ENCODE assay signal across 8 cellular contexts in the genomic region with DNA sequence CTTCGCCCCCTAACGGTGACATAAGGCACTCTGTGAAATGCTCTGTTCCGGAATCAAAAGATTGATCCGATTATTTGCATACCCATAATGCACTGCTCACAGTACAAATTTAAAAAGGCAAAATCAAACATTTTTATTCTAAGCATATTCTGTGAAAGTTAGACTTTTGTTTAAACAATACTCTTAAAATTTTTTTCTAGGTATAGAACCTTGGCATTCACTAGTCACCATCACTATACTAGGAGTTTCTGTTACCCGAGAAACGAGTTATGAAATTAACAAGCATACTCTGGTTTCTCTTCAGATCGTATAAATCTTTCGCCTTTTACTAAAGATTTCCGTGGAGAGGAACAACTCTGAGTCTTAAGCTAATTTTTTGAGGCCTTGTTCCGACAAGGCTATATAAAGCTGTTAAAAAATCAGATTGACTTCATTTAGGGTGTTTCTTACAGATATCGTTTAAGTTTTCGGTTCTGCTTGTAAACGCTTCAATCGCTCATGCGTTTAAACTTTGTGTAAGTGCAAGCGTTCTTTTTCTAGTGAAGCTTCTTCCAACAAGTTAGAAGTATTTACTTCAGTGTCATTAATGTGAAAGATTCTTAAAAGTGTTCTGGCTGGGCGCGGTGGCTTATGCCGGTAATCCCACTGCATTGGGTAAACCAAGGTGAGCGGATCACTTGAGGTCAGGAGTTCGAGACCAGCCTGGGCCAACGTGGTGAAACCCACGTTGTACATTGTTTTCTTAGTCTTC. TPM values are rescaled to one million over a fixed set of nuclear protein-coding genes. Genes with fewer than 3 reads are reported as not detected.
DNase-seq lines count a peak whose midpoint lies in the region; ATAC-seq and TF ChIP-seq lines count a peak whose summit lies in the region.

TSS of gene RNU5B-1 (plus strand) at position 285 of the 751 bp plus-strand sequence.

- DNase-seq in G401 (ENCODE audit: low spot score), result peak; percentile 93
- peak; percentile 95 for DNase-seq in GM23338 (ENCODE audit: low spot score)
- peak; percentile 62 for DNase-seq in activated gamma-delta T cell treated with anti-CD3 and anti-CD28 coated beads, Interleukin-2, amount 50 U/mL, for 16 hours (ENCODE audit: low read depth)
- DNase-seq in foreskin melanocyte, result peak; percentile 93
- DNase-seq in substantia nigra (lab: John Stamatoyannopoulos, UW), result peak in 27 of 49 donors; percentile 11 to 80 (median 50)

- no peaks in the 10 kb centered on the region; the same call in 1 of the 2 replicates for H3F3A ChIP-seq in GM23338 (replicated peaks; ENCODE audit: low read depth)

- H3K9me3 ChIP-seq in neuron (ENCODE audit: low read length), result no peaks in the 10 kb centered on the region

- H3K4me1 Mint-ChIP-seq in GM23338, result peaks cover 8% of the 10 kb centered on the region

- in situ Hi-C loops in G401 (cut with HindIII; ENCODE audit: low sequenced_read_pairs), result no loop called here

- H3K4me3 ChIP-seq in GM23338 (peak within 1 kb of the TSS; percentile 41), neuron (ENCODE audit: low read length) (peak within 1 kb of the TSS; percentile 59)

- no peaks in the 10 kb centered on the region for H3K79me2 ChIP-seq in GM23338 (replicated peaks; ENCODE audit: insufficient read depth)

- no peaks in the 10 kb centered on the region for H4K20me1 ChIP-seq in GM23338 (replicated peaks; ENCODE audit: insufficient read depth)

- H3K27ac ChIP-seq in GM23338 (ENCODE audit: low read depth) (peak within 1 kb of the TSS; percentile 8; the same call in 1 of the 2 replicates), substantia nigra (ENCODE audit: low read depth, low read length, poor library complexity, severe bottlenecking) (peak within 1 kb of the TSS; percentile 86)

- ATAC-seq in GM23338, result peak; percentile 71

- peak within 1 kb of the TSS; percentile 65 for H3K4me2 ChIP-seq in GM23338

- H3K27me3 Mint-ChIP-seq in GM23338 (ENCODE audit: insufficient read depth, low read depth, poor library complexity), result peaks cover 31% of the 10 kb centered on the region

- H3K4me3 Mint-ChIP-seq in GM23338, result peak within 1 kb of the TSS; percentile 80

- peak within 1 kb of the TSS; percentile 100 for H3K27ac Mint-ChIP-seq in GM23338

- H3K36me3 Mint-ChIP-seq in GM23338 (ENCODE audit: low read depth), result no peaks in the 10 kb centered on the region

- peaks cover 11% of the 10 kb centered on the region; the same call in 2 of the 3 replicates for H3K9me3 Mint-ChIP-seq in GM23338

- H3K27me3 ChIP-seq in GM23338 (ENCODE audit: insufficient read depth) (no peaks in the 10 kb centered on the region), neuron (ENCODE audit: insufficient read depth, low read length) (no peaks in the 10 kb centered on the region)

- H2AFZ ChIP-seq in GM23338 (peak within 1 kb of the TSS; percentile 2; the same call in 1 of the 2 replicates), neuron (ENCODE audit: low read depth, low read length) (peak within 1 kb of the TSS; percentile 91)

- TF ChIP-seq CTCF in GM23338 (conservative IDR thresholded peaks at IDR 0.05; ENCODE audit: low read depth in 2 of 2), result peak in 1 of 2 experiments; percentile 79; a peak in 2 of 4 replicates
- TF ChIP-seq CTCF in LNCAP (IDR thresholded peaks at IDR 0.05), result 0 out of 2 replicates have a peak, but pooled peaks have one; percentile 0

- H3K4me1 ChIP-seq in GM23338 (ENCODE audit: insufficient read depth) (no peaks in the 10 kb centered on the region), neuron (ENCODE audit: insufficient read depth, low read length) (peaks cover 6% of the 10 kb centered on the region)

- no peaks in the 10 kb centered on the region for H3K36me3 ChIP-seq in GM23338 (ENCODE audit: insufficient read depth)
- no peaks in the 10 kb centered on the region for H3K36me3 ChIP-seq in neuron (ENCODE audit: insufficient read depth, low read length)

- H3K9me2 ChIP-seq in GM23338 (ENCODE audit: insufficient read depth), result no peaks in the 10 kb centered on the region

- TF ChIP-seq POLR2A in Raji (IDR thresholded peaks at IDR 0.05; ENCODE audit: insufficient read depth, low read depth, low read length), result peak; percentile 99

TF ChIP-seq in GM23338, 12 proteins besides CTCF, POLR2A, EP300 and RAD21:
- TF ChIP-seq EZH2phosphoT487 (IDR thresholded peaks at IDR 0.05; ENCODE audit: unreplicated experiment) (no peak), NANOG (IDR thresholded peaks at IDR 0.05; ENCODE audit: borderline replicate concordance) (peak; percentile 4; the same call in 1 of the 2 replicates), CREB1 (CRISPR knock-in tag; IDR thresholded peaks at IDR 0.05; ENCODE audit: low read depth) (peak; percentile 24; the same call in 1 of the 2 replicates), EZH2 (IDR thresholded peaks at IDR 0.05; ENCODE audit: low read depth, unreplicated experiment) (no peak), ZNF114 (CRISPR knock-in tag; IDR thresholded peaks at IDR 0.05) (peak; percentile 90), ZNF331 (CRISPR knock-in tag; IDR thresholded peaks at IDR 0.05; ENCODE audit: low read depth) (peak; percentile 47), POLR2AphosphoS5 (IDR thresholded peaks at IDR 0.05; ENCODE audit: low read depth) (peak; percentile 100)
- TF ChIP-seq, protein P1, sequence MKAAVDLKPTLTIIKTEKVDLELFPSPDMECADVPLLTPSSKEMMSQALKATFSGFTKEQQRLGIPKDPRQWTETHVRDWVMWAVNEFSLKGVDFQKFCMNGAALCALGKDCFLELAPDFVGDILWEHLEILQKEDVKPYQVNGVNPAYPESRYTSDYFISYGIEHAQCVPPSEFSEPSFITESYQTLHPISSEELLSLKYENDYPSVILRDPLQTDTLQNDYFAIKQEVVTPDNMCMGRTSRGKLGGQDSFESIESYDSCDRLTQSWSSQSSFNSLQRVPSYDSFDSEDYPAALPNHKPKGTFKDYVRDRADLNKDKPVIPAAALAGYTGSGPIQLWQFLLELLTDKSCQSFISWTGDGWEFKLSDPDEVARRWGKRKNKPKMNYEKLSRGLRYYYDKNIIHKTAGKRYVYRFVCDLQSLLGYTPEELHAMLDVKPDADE (IDR thresholded peaks at IDR 0.05), result peak; percentile 91
- TF ChIP-seq, protein P2, sequence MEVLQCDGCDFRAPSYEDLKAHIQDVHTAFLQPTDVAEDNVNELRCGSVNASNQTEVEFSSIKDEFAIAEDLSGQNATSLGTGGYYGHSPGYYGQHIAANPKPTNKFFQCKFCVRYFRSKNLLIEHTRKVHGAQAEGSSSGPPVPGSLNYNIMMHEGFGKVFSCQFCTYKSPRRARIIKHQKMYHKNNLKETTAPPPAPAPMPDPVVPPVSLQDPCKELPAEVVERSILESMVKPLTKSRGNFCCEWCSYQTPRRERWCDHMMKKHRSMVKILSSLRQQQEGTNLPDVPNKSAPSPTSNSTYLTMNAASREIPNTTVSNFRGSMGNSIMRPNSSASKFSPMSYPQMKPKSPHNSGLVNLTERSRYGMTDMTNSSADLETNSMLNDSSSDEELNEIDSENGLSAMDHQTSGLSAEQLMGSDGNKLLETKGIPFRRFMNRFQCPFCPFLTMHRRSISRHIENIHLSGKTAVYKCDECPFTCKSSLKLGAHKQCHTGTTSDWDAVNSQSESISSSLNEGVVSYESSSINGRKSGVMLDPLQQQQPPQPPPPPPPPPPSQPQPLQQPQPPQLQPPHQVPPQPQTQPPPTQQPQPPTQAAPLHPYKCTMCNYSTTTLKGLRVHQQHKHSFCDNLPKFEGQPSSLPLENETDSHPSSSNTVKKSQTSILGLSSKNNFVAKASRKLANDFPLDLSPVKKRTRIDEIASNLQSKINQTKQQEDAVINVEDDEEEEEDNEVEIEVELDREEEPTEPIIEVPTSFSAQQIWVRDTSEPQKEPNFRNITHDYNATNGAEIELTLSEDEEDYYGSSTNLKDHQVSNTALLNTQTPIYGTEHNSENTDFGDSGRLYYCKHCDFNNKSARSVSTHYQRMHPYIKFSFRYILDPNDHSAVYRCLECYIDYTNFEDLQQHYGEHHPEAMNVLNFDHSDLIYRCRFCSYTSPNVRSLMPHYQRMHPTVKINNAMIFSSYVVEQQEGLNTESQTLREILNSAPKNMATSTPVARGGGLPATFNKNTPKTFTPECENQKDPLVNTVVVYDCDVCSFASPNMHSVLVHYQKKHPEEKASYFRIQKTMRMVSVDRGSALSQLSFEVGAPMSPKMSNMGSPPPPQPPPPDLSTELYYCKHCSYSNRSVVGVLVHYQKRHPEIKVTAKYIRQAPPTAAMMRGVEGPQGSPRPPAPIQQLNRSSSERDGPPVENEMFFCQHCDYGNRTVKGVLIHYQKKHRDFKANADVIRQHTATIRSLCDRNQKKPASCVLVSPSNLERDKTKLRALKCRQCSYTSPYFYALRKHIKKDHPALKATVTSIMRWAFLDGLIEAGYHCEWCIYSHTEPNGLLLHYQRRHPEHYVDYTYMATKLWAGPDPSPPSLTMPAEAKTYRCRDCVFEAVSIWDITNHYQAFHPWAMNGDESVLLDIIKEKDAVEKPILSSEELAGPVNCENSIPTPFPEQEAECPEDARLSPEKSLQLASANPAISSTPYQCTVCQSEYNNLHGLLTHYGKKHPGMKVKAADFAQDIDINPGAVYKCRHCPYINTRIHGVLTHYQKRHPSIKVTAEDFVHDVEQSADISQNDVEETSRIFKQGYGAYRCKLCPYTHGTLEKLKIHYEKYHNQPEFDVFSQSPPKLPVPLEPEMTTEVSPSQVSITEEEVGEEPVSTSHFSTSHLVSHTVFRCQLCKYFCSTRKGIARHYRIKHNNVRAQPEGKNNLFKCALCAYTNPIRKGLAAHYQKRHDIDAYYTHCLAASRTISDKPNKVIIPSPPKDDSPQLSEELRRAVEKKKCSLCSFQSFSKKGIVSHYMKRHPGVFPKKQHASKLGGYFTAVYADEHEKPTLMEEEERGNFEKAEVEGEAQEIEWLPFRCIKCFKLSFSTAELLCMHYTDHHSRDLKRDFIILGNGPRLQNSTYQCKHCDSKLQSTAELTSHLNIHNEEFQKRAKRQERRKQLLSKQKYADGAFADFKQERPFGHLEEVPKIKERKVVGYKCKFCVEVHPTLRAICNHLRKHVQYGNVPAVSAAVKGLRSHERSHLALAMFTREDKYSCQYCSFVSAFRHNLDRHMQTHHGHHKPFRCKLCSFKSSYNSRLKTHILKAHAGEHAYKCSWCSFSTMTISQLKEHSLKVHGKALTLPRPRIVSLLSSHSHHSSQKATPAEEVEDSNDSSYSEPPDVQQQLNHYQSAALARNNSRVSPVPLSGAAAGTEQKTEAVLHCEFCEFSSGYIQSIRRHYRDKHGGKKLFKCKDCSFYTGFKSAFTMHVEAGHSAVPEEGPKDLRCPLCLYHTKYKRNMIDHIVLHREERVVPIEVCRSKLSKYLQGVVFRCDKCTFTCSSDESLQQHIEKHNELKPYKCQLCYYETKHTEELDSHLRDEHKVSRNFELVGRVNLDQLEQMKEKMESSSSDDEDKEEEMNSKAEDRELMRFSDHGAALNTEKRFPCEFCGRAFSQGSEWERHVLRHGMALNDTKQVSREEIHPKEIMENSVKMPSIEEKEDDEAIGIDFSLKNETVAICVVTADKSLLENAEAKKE (CRISPR knock-in tag; IDR thresholded peaks at IDR 0.05), result peak; percentile 85; the same call in 1 of the 2 replicates

RNA-seq across cellular contexts. Expression of gene RNU5B-1, which starts in this region (rescaled TPM):
- total RNA-seq in G401 (2014; rRNA removed; shearing (Covaris generic)), result not detected in 2 replicates
- not detected in 2 replicates for total RNA-seq in GM23338 (2014; rRNA removed; shearing (Covaris generic))
- polyA plus RNA-seq in GM23338 (2016; fragmentation: Nextera tagmentation; extraction: Ambion mirVana), result not detected in 2 replicates

Comparison
In these comparisons a context has a peak if more than half of its experiments do, and no peak if none do; other contexts are left out.
1. Peak in every context shown above with its lines: DNase-seq, ATAC-seq, H3K4me3 ChIP-seq and H3K27ac ChIP-seq.
2. Peak in DNase-seq in G401; RNA of the gene not detected or under 1 TPM.
3. Peak in DNase-seq, ATAC-seq, H3K4me3 ChIP-seq, H3K27ac ChIP-seq and H3K4me2 ChIP-seq in GM23338; RNA of the gene not detected or under 1 TPM.